Comparison of ENCODE assay signal across 8 cellular contexts in the genomic region with DNA sequence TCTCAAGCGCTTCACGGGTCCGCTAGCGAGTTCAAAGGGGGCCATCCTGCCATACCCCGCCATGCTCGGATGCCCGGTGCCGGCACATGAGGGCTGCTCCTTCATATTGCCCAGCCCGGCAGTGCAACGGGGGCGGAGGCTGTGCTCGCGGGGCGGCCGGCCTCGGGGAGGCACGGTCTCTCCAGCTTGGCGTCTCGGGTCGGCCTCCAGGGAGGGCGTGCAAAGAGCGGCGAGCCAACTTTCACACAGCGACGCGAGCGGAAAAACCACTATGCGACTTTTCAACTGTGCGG.
DNase-seq lines count a peak whose midpoint lies in the region; ATAC-seq and TF ChIP-seq lines count a peak whose summit lies in the region.

No MANE protein-coding gene starts in this region.

- H3K4me1 Mint-ChIP-seq in CD14-positive monocyte (peaks cover 54% of the 10 kb centered on the region), GM23338 (peaks cover 10% of the 10 kb centered on the region; the same call in 2 of the 3 replicates)

- H2AFZ ChIP-seq in GM23338: peak overlapping the region; percentile 96

- peaks cover 0 to 3% (median 0%) of the 10 kb centered on the region in 3 donors for H3K27me3 Mint-ChIP-seq in CD14-positive monocyte (ENCODE audit: low read depth in 3 of 3)
- H3K27me3 Mint-ChIP-seq in GM23338 (ENCODE audit: insufficient read depth, low read depth, poor library complexity): peaks cover 27% of the 10 kb centered on the region

- TF ChIP-seq POLR2A in heart left ventricle (IDR thresholded peaks at IDR 0.05): no peak

- H3K4me3 ChIP-seq in GM23338: peak overlapping the region; percentile 91
- H3K4me3 ChIP-seq in WERI-Rb-1 (ENCODE audit: low read depth, low read length): peak overlapping the region; percentile 68
- peak overlapping the region; percentile 48 to 92 (median 74) for H3K4me3 ChIP-seq in heart left ventricle

- intact Hi-C loops in CD14-positive monocyte (cut with micrococcal nuclease): no loop called here
- intact Hi-C loops in heart left ventricle (cut with DNase I): loop anchor here in 9 of 10 donors (1.0 to 10.0 kb wide), 11 partner anchors 86 to 326 kb away; no protein-coding TSS in a partner anchor
- intact Hi-C loops in sciatic nerve (cut with DNase I): loop anchor here (5.0 kb wide), 1 partner anchor 93 kb away; no protein-coding TSS in a partner anchor

- H3K36me3 ChIP-seq in GM23338 (ENCODE audit: insufficient read depth) (no peaks in the 10 kb centered on the region), WERI-Rb-1 (no peaks in the 10 kb centered on the region), heart left ventricle (no peaks in the 10 kb centered on the region)

- H3K27ac Mint-ChIP-seq in CD14-positive monocyte: peak overlapping the region; percentile 38 to 94 (median 85)
- H3K27ac Mint-ChIP-seq in GM23338: no peak overlapping the region

- no peaks in the 10 kb centered on the region for H3F3A ChIP-seq in GM23338 (replicated peaks; ENCODE audit: low read depth)

- no peaks in the 10 kb centered on the region for H3K9me3 ChIP-seq in WERI-Rb-1 (ENCODE audit: severe bottlenecking)
- H3K9me3 ChIP-seq in heart left ventricle: no peaks in the 10 kb centered on the region

- H3K4me1 ChIP-seq in GM23338 (ENCODE audit: insufficient read depth) (peaks cover 8% of the 10 kb centered on the region), heart left ventricle (peaks cover 0 to 65% (median 29%) of the 10 kb centered on the region in 12 donors)

- H3K9me3 Mint-ChIP-seq in CD14-positive monocyte (peaks cover 0 to 1% (median 0%) of the 10 kb centered on the region in 7 donors), GM23338 (no peaks in the 10 kb centered on the region)

- WGBS in heart left ventricle, 4 donors: 0 to 1% (median 1%) methylated on average over 3 to 29 of the region's 29 CpGs

- DNase-seq in CD14-positive monocyte (ENCODE audit: low spot score): peak; percentile 48
- DNase-seq in GM23338 (ENCODE audit: low spot score): no peak
- DNase-seq in WERI-Rb-1: peak; percentile 45
- no peak for DNase-seq in heart left ventricle
- no peak for DNase-seq in sciatic nerve (ENCODE audit: low spot score)
- DNase-seq in NCI-H748 (lab: John Stamatoyannopoulos, UW; ENCODE audit: unreplicated experiment): no peak
- DNase-seq in stimulated activated CD4-positive, alpha-beta T cell treated with anti-CD3 and anti-CD28 coated beads, Interleukin-2, amount 100 ng/mL, for 24 hours: no peak
- DNase-seq in midbrain (lab: John Stamatoyannopoulos, UW): no peak

- H4K20me1 ChIP-seq in GM23338 (replicated peaks; ENCODE audit: insufficient read depth): no peaks in the 10 kb centered on the region

- peak; percentile 64 for ATAC-seq in GM23338
- ATAC-seq in heart left ventricle: peak; percentile 19 to 68 (median 58)
- ATAC-seq in sciatic nerve: peak; percentile 56

- H3K4me3 Mint-ChIP-seq in CD14-positive monocyte (peak overlapping the region; percentile 98 to 100), GM23338 (peak overlapping the region; percentile 89)

- no peaks in the 10 kb centered on the region; the same call in 1 of the 2 replicates for H3K79me2 ChIP-seq in GM23338 (replicated peaks; ENCODE audit: insufficient read depth)

- peak overlapping the region; percentile 77 for H3K4me2 ChIP-seq in GM23338

- H3K36me3 Mint-ChIP-seq in CD14-positive monocyte: peaks cover 0 to 4% of the 10 kb centered on the region in 2 donors
- no peaks in the 10 kb centered on the region for H3K36me3 Mint-ChIP-seq in GM23338 (ENCODE audit: low read depth)

- H3K27me3 ChIP-seq in GM23338 (ENCODE audit: insufficient read depth): peaks cover 48% of the 10 kb centered on the region
- H3K27me3 ChIP-seq in WERI-Rb-1 (ENCODE audit: insufficient read depth, low read depth, severe bottlenecking): peaks cover 9% of the 10 kb centered on the region
- H3K27me3 ChIP-seq in heart left ventricle: no peaks in the 10 kb centered on the region

- TF ChIP-seq CTCF in CD14-positive monocyte (IDR thresholded peaks at IDR 0.05) (no peak), GM23338 (conservative IDR thresholded peaks at IDR 0.05; ENCODE audit: low read depth in 2 of 2) (no peak), WERI-Rb-1 (IDR thresholded peaks at IDR 0.05; ENCODE audit: low read depth, low read length) (no peak), heart left ventricle (IDR thresholded peaks at IDR 0.05) (no peak)

- H3K27ac ChIP-seq in GM23338 (ENCODE audit: low read depth) (no peak overlapping the region), WERI-Rb-1 (no peak overlapping the region), heart left ventricle (peak overlapping the region; percentile 42 to 91 (median 78))

- H3K9me2 ChIP-seq in GM23338 (ENCODE audit: insufficient read depth): no peaks in the 10 kb centered on the region

TF ChIP-seq in GM23338, 12 proteins besides CTCF, POLR2A, EP300 and RAD21:
- TF ChIP-seq ZNF331 (CRISPR knock-in tag; IDR thresholded peaks at IDR 0.05; ENCODE audit: low read depth): no peak
TF ChIP-seq in GM23338: peak in this region for 0.

Comparison
In these comparisons a context has a peak if more than half of its experiments do, and no peak if none do; other contexts are left out.
1. DNase-seq: peak in CD14-positive monocyte (single experiment) and WERI-Rb-1 (single experiment); none in GM23338 (single experiment), heart left ventricle (0 of 5), sciatic nerve (single experiment), NCI-H748 (single experiment), stimulated activated CD4-positive, alpha-beta T cell treated with anti-CD3 and anti-CD28 coated beads, Interleukin-2, amount 100 ng/mL, for 24 hours (0 of 2) and midbrain (single experiment).
2. H3K27ac ChIP-seq: peak in heart left ventricle (12 of 12); none in GM23338 (single experiment) and WERI-Rb-1 (single experiment).
3. intact Hi-C loops: an anchor here in heart left ventricle (1.0 to 10.0 kb wide) and sciatic nerve (5.0 kb wide); none called in CD14-positive monocyte.
4. Peak in every context shown above with its lines, with median percentiles within 50 percentile points of each other: ATAC-seq and H3K4me3 ChIP-seq.